In the genomic region with DNA sequence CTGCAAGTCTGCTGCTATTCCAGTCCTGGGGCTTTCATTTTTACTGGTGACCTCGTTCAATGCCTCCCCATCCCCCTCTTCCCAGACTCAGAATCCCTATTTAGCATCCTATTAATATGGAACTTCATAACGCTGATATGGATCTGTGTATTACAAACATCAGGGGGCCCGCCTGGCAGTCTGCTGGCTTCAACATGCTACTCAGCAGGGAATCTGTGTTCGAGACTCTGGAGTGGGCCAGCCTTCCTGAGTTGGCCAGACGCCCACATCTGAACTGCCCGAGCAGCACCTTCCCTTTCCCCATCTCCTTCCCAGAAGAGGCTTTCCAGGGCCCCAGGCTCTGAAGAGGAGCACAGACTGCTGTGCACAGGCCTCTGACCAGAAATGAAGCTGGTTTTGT, we compare ENCODE assay signal across 27 cellular contexts.
DNase-seq lines count a peak whose midpoint lies in the region; ATAC-seq and TF ChIP-seq lines count a peak whose summit lies in the region.
"Had no signal": no experiment of that assay in that cellular context is flagged by ENCODE, and none has a peak within 500 bp of the region (broad histone marks: within the 10 kb centered on the region; RNA-seq: fewer than 3 reads in every experiment).

No MANE protein-coding gene starts in this region.

- intact Hi-C loops in lower lobe of right lung (cut with DNase I): no loop called here
- intact Hi-C loops in activated naive CD4-positive, alpha-beta T cell treated with anti-CD3 and anti-CD28 coated beads for 36 hours (cut with micrococcal nuclease): no loop called here

- H3K4me3 ChIP-seq in lower lobe of right lung: no peak overlapping the region
- H3K4me3 ChIP-seq: breast epithelium, coronary artery, heart right ventricle, skin epidermis, upper lobe of right lung had no signal

- no peak overlapping the region for H3K27ac Mint-ChIP-seq in activated naive CD4-positive, alpha-beta T cell treated with anti-CD3 and anti-CD28 coated beads for 36 hours
- H3K27ac Mint-ChIP-seq: activated CD4-positive, alpha-beta T cell treated with anti-CD3 and anti-CD28 coated beads, Interleukin-2, amount 10 ng/mL, durations not matched to agents 7 days and 5 days; activated T-cell treated with anti-CD3 and anti-CD28 coated beads, Interleukin-2, amount 50 U/mL, for 72 hours; effector memory CD8-positive, alpha-beta T cell had no signal

- ATAC-seq in HG02610 (IDR thresholded peaks at IDR 0.05; ENCODE audit: unreplicated experiment): no peak
- ATAC-seq in lower lobe of right lung: no peak
- ATAC-seq: activated T-cell treated with anti-CD3 and anti-CD28 coated beads, Interleukin-2, amount 50 U/mL, for 72 hours; effector memory CD8-positive, alpha-beta T cell; heart right ventricle; HepG2; upper lobe of right lung had no signal

- H3K4me3 Mint-ChIP-seq in activated naive CD4-positive, alpha-beta T cell treated with anti-CD3 and anti-CD28 coated beads for 36 hours: no peak overlapping the region
- H3K4me3 Mint-ChIP-seq: activated CD4-positive, alpha-beta T cell treated with anti-CD3 and anti-CD28 coated beads, Interleukin-2, amount 10 ng/mL, durations not matched to agents 7 days and 5 days; activated T-cell treated with anti-CD3 and anti-CD28 coated beads, Interleukin-2, amount 50 U/mL, for 72 hours; CD8-positive, alpha-beta memory T cell; effector memory CD8-positive, alpha-beta T cell had no signal

- TF ChIP-seq CTCF in lower lobe of right lung (IDR thresholded peaks at IDR 0.05): no peak

- no peaks in the 10 kb centered on the region for H3K9me3 Mint-ChIP-seq in activated naive CD4-positive, alpha-beta T cell treated with anti-CD3 and anti-CD28 coated beads for 36 hours
- H3K9me3 Mint-ChIP-seq: activated CD4-positive, alpha-beta T cell treated with anti-CD3 and anti-CD28 coated beads, Interleukin-2, amount 10 ng/mL, durations not matched to agents 7 days and 5 days had no signal

- no peaks in the 10 kb centered on the region for H3K36me3 Mint-ChIP-seq in activated naive CD4-positive, alpha-beta T cell treated with anti-CD3 and anti-CD28 coated beads for 36 hours (ENCODE audit: low read depth)
- H3K36me3 Mint-ChIP-seq: CD8-positive, alpha-beta memory T cell had no signal

- H3K27me3 ChIP-seq in lower lobe of right lung (ENCODE audit: low read depth): no peaks in the 10 kb centered on the region
- H3K27me3 ChIP-seq: breast epithelium, heart right ventricle, upper lobe of right lung had no signal

- H3K4me1 ChIP-seq in lower lobe of right lung: no peaks in the 10 kb centered on the region
- H3K4me1 ChIP-seq: breast epithelium, upper lobe of right lung had no signal

- H3K27ac ChIP-seq in lower lobe of right lung: no peak overlapping the region
- H3K27ac ChIP-seq: breast epithelium, coronary artery, heart right ventricle, RWPE1, skin epidermis, upper lobe of right lung, WERI-Rb-1 had no signal

- no peaks in the 10 kb centered on the region for H3K36me3 ChIP-seq in lower lobe of right lung
- H3K36me3 ChIP-seq: breast epithelium, heart right ventricle, upper lobe of right lung, WERI-Rb-1 had no signal

- H3K27me3 Mint-ChIP-seq in activated naive CD4-positive, alpha-beta T cell treated with anti-CD3 and anti-CD28 coated beads for 36 hours (ENCODE audit: low read depth): peaks cover 6% of the 10 kb centered on the region
- H3K27me3 Mint-ChIP-seq: activated CD4-positive, alpha-beta T cell treated with anti-CD3 and anti-CD28 coated beads, Interleukin-2, amount 10 ng/mL, durations not matched to agents 7 days and 5 days; CD8-positive, alpha-beta memory T cell; effector memory CD8-positive, alpha-beta T cell had no signal

- DNase-seq in NCI-H2196 (lab: John Stamatoyannopoulos, UW; ENCODE audit: unreplicated experiment): peak; percentile 12
- no peak for DNase-seq in NCI-H2196 treated with DMSO at 0.1 percent for 48 hours (lab: John Stamatoyannopoulos, UW; ENCODE audit: unreplicated experiment)
- DNase-seq in NCI-H2081 treated with DMSO at 0.1 percent for 48 hours (lab: John Stamatoyannopoulos, UW): peak; percentile 5
- peak; percentile 39 for DNase-seq in NCI-H69 (lab: John Stamatoyannopoulos, UW)
- DNase-seq in retina: peak; percentile 70
- no peak for DNase-seq in lower lobe of right lung
- DNase-seq in activated naive CD4-positive, alpha-beta T cell treated with anti-CD3 and anti-CD28 coated beads for 36 hours: no peak
- DNase-seq: 8988T; activated CD4-positive, alpha-beta T cell treated with anti-CD3 and anti-CD28 coated beads, Interleukin-2, amount 10 ng/mL, durations not matched to agents 7 days and 5 days; activated naive CD4-positive, alpha-beta T cell treated with Interleukin-2 at 50 U/mL for 16 hours; activated T-cell treated with anti-CD3 and anti-CD28 coated beads, Interleukin-2, amount 50 U/mL, for 72 hours; AML-193; CD8-positive, alpha-beta memory T cell; DMS53; effector memory CD8-positive, alpha-beta T cell; foreskin fibroblast; heart right ventricle; NCI-H1048; stimulated activated CD4-positive, alpha-beta T cell treated with anti-CD3 and anti-CD28 coated beads, Interleukin-1b, Interleukin-23, amount 100 ng/mL, for 48 hours; upper lobe of right lung; WERI-Rb-1 had no signal

- H3K9me3 ChIP-seq in lower lobe of right lung: no peaks in the 10 kb centered on the region
- H3K9me3 ChIP-seq: breast epithelium, heart right ventricle, upper lobe of right lung had no signal

- H3K4me1 Mint-ChIP-seq in activated naive CD4-positive, alpha-beta T cell treated with anti-CD3 and anti-CD28 coated beads for 36 hours (ENCODE audit: low read depth): no peaks in the 10 kb centered on the region
- H3K4me1 Mint-ChIP-seq: activated CD4-positive, alpha-beta T cell treated with anti-CD3 and anti-CD28 coated beads, Interleukin-2, amount 10 ng/mL, durations not matched to agents 7 days and 5 days; CD8-positive, alpha-beta memory T cell had no signal

- CTCF ChIA-PET in activated naive CD4-positive, alpha-beta T cell treated with anti-CD3 and anti-CD28 coated beads for 36 hours (lab: Charles Lee): interaction anchor here (0.7 kb wide), 1 partner anchor 9 kb away, joined by 3 read pairs; no protein-coding TSS in a partner anchor

Comparison
In these comparisons a context has a peak if more than half of its experiments do, and no peak if none do; other contexts are left out.
1. DNase-seq: peak in NCI-H2196 (single experiment), NCI-H2081 treated with DMSO at 0.1 percent for 48 hours (single experiment), NCI-H69 (single experiment) and retina (single experiment); none in NCI-H2196 treated with DMSO at 0.1 percent for 48 hours (single experiment), lower lobe of right lung (single experiment) and activated naive CD4-positive, alpha-beta T cell treated with anti-CD3 and anti-CD28 coated beads for 36 hours (single experiment).